ENCODE assay signal across 8 cellular contexts in genomic region chr19:57850553-57851017, GRCh38. TPM values are rescaled to one million over a fixed set of nuclear protein-coding genes. Genes with fewer than 3 reads are reported as not detected.
DNase-seq lines count a peak whose midpoint lies in the region; ATAC-seq, FAIRE-seq and TF ChIP-seq lines count a peak whose summit lies in the region.

No MANE protein-coding gene starts in this region.

- H3K18ac ChIP-seq in mesenchymal stem cell (ENCODE audit: low read depth in 1 of 2, low read length in 2 of 2), result no peak overlapping the region

- H3K4me2 ChIP-seq in mesenchymal stem cell (ENCODE audit: low read length, poor library complexity, severe bottlenecking), result peak overlapping the region; percentile 68

- H2BK5ac ChIP-seq in mesenchymal stem cell (ENCODE audit: low read depth, low read length, poor library complexity, severe bottlenecking), result no peak overlapping the region

- H3K9ac ChIP-seq in mesenchymal stem cell (ENCODE audit: low read length), result peak overlapping the region; percentile 96

- no peak for ATAC-seq in GM18511 (IDR thresholded peaks at IDR 0.05; ENCODE audit: unreplicated experiment)

- no peak overlapping the region for H2BK15ac ChIP-seq in mesenchymal stem cell (ENCODE audit: low read depth, poor library complexity, severe bottlenecking)

- H2BK120ac ChIP-seq in mesenchymal stem cell (ENCODE audit: low read depth, low read length), result no peak overlapping the region

- no peak overlapping the region for H4K91ac ChIP-seq in mesenchymal stem cell (ENCODE audit: low read length)

- H3K4ac ChIP-seq in mesenchymal stem cell (ENCODE audit: low read depth in 1 of 2, low read length in 2 of 2), result peak overlapping the region in 1 of 2 experiments; percentile 69

- H3K9me3 ChIP-seq in mesenchymal stem cell (ENCODE audit: control insufficient read depth, low read length), result no peaks in the 10 kb centered on the region

- H3K4me3 ChIP-seq in bronchial epithelial cell (ENCODE audit: low read depth, low read length) (peak overlapping the region; percentile 62), mesenchymal stem cell (ENCODE audit: insufficient read depth in 1 of 2, low read depth in 1 of 2, low read length in 2 of 2) (peak overlapping the region; percentile 76 to 90), urinary bladder (ENCODE audit: low read depth, low read length) (peak overlapping the region; percentile 70)

- no peaks in the 10 kb centered on the region for H3K79me1 ChIP-seq in mesenchymal stem cell (replicated peaks; ENCODE audit: low read length, poor library complexity, severe bottlenecking)

- H3K27me3 ChIP-seq in bronchial epithelial cell (ENCODE audit: control insufficient read depth, insufficient read depth, low read length), result no peaks in the 10 kb centered on the region
- H3K27me3 ChIP-seq in mesenchymal stem cell (ENCODE audit: control insufficient read depth in 1 of 2, insufficient read depth in 1 of 2, low read length in 2 of 2), result no peaks in the 10 kb centered on the region

- peak overlapping the region; percentile 49 for H2AK5ac ChIP-seq in mesenchymal stem cell (ENCODE audit: low read length, severe bottlenecking)

- 43% methylated on average over 10 of the region's 11 CpGs for WGBS in mesenchymal stem cell
- WGBS in urinary bladder, result 7% methylated on average over 11 of the region's 11 CpGs

- DNase-seq in NCI-H1417 (lab: John Stamatoyannopoulos, UW) (peak; percentile 4 to 50 (median 17)), NCI-H1417 treated with DMSO at 0.1 percent for 48 hours (lab: John Stamatoyannopoulos, UW) (no peak), NOMO-1 treated with DMSO at 0.1 percent for 48 hours (lab: John Stamatoyannopoulos, UW; ENCODE audit: unreplicated experiment) (peak; percentile 32), bronchial epithelial cell (ENCODE audit: low read depth) (peak; percentile 85), mesenchymal stem cell (peak; percentile 67)
- no peak for DNase-seq in effector CD4-positive, alpha-beta T cell

- no peak for TF ChIP-seq CTCF in bronchial epithelial cell (IDR thresholded peaks at IDR 0.05; ENCODE audit: insufficient read depth, low read length, severe bottlenecking)

- peak overlapping the region; percentile 79 for H3K27ac ChIP-seq in mesenchymal stem cell (ENCODE audit: low read length, poor library complexity, severe bottlenecking)
- no peak overlapping the region for H3K27ac ChIP-seq in urinary bladder (ENCODE audit: low read depth)

- H3K36me3 ChIP-seq in bronchial epithelial cell (ENCODE audit: control insufficient read depth, insufficient read depth, low read length) (peaks cover 1% of the 10 kb centered on the region), mesenchymal stem cell (ENCODE audit: control insufficient read depth in 1 of 2, insufficient read depth in 2 of 2, low read depth in 1 of 2, low read length in 2 of 2) (peaks cover 28 to 34% of the 10 kb centered on the region in 2 experiments), urinary bladder (ENCODE audit: insufficient read depth) (no peaks in the 10 kb centered on the region)

- H3K4me1 ChIP-seq in mesenchymal stem cell (ENCODE audit: control insufficient read depth, insufficient read depth, low read depth, low read length) (peaks cover 3% of the 10 kb centered on the region), urinary bladder (ENCODE audit: insufficient read depth) (no peaks in the 10 kb centered on the region)

- no peak for FAIRE-seq in bronchial epithelial cell (lab: Jason Lieb, UNC)

- H4K8ac ChIP-seq in mesenchymal stem cell (ENCODE audit: low read length), result no peak overlapping the region

- H2AFZ ChIP-seq in mesenchymal stem cell (ENCODE audit: low read depth, low read length), result no peak overlapping the region

- no peak overlapping the region for H3K14ac ChIP-seq in mesenchymal stem cell (ENCODE audit: low read length in 2 of 2)

- H3K23ac ChIP-seq in mesenchymal stem cell (ENCODE audit: low read length in 2 of 2), result no peak overlapping the region

- H2BK12ac ChIP-seq in mesenchymal stem cell (ENCODE audit: low read length in 2 of 2), result no peak overlapping the region

RNA-seq across cellular contexts. Expression of gene ZNF587, which starts 0.9 kb away (rescaled TPM):
- total RNA-seq in bronchial epithelial cell, result 11.8 and 19.5 TPM in 2 replicates
- 9.8 TPM for polyA plus RNA-seq in mesenchymal stem cell (2013, experiment 1 of 2)
- 10.2 TPM for polyA plus RNA-seq in mesenchymal stem cell (2013, experiment 2 of 2)
- total RNA-seq in urinary bladder, result 45.4 TPM
- polyA plus RNA-seq in urinary bladder, result 7.5 TPM

RNA-seq across cellular contexts. Expression of gene ZNF587B, which starts 20.5 kb away (rescaled TPM):
- total RNA-seq in bronchial epithelial cell, result 19.8 and 36.1 TPM in 2 replicates
- 3.9 TPM for polyA plus RNA-seq in mesenchymal stem cell (2013, experiment 1 of 2)
- polyA plus RNA-seq in mesenchymal stem cell (2013, experiment 2 of 2), result 4.3 TPM
- total RNA-seq in urinary bladder, result 29.1 TPM
- polyA plus RNA-seq in urinary bladder, result 3.8 TPM

RNA-seq across cellular contexts. Expression of gene ZNF552, which starts 35.9 kb away (rescaled TPM):
- total RNA-seq in bronchial epithelial cell (7.0 and 8.2 TPM in 2 replicates), urinary bladder (24.5 TPM)
- 2.3 TPM for polyA plus RNA-seq in mesenchymal stem cell (2013, experiment 1 of 2)
- polyA plus RNA-seq in mesenchymal stem cell (2013, experiment 2 of 2), result 2.3 TPM
- polyA plus RNA-seq in urinary bladder, result 6.5 TPM

RNA-seq across cellular contexts. Expression of gene ZNF814, which starts 38.3 kb away (rescaled TPM):
- total RNA-seq in bronchial epithelial cell (6.4 and 6.8 TPM in 2 replicates), urinary bladder (19.2 TPM)
- 10.7 TPM for polyA plus RNA-seq in mesenchymal stem cell (2013, experiment 1 of 2)
- polyA plus RNA-seq in mesenchymal stem cell (2013, experiment 2 of 2), result 9.8 TPM
- 8.3 TPM for polyA plus RNA-seq in urinary bladder

Comparison
In these comparisons a context has a peak if more than half of its experiments do, and no peak if none do; other contexts are left out.
1. DNase-seq: peak in NCI-H1417 (3 of 3), NOMO-1 treated with DMSO at 0.1 percent for 48 hours (single experiment), bronchial epithelial cell (single experiment) and mesenchymal stem cell (single experiment); none in NCI-H1417 treated with DMSO at 0.1 percent for 48 hours (single experiment) and effector CD4-positive, alpha-beta T cell (single experiment).
2. Peak in every context shown above with its lines, with median percentiles within 50 percentile points of each other: H3K4me3 ChIP-seq.